34 cellular contexts compared by ENCODE assay signal in genomic region chr1:58157281-58157680, GRCh38.
DNase-seq lines count a peak whose midpoint lies in the region; ATAC-seq, FAIRE-seq and TF ChIP-seq lines count a peak whose summit lies in the region.
"Had no signal": no experiment of that assay in that cellular context is flagged by ENCODE, and none has a peak within 500 bp of the region (broad histone marks: within the 10 kb centered on the region; RNA-seq: fewer than 3 reads in every experiment).

No MANE protein-coding gene starts in this region.

- H3K36me3 Mint-ChIP-seq in natural killer cell treated with Interleukin-12 subunit alpha and Interleukin-12 subunit beta and Interleukin-15 and Interleukin-18, amount 100 ng/mL, for 72 hours = no peaks in the 10 kb centered on the region
- no peaks in the 10 kb centered on the region for H3K36me3 Mint-ChIP-seq in type B pancreatic cell
- H3K36me3 Mint-ChIP-seq: activated naive CD4-positive, alpha-beta T cell treated with anti-CD3 and anti-CD28 coated beads, Interleukin-2, amount 10 ng/mL, durations not matched to agents 7 days and 5 days; IgD-negative memory B cell had no signal

- no peak for TF ChIP-seq RAD21 in GM12878 (IDR thresholded peaks at IDR 0.05; ENCODE audit: insufficient read depth, low read depth, low read length)

- H3K27me3 ChIP-seq in left ventricle myocardium inferior (ENCODE audit: low read depth) = no peaks in the 10 kb centered on the region
- no peaks in the 10 kb centered on the region for H3K27me3 ChIP-seq in right atrium auricular region
- no peaks in the 10 kb centered on the region; a peak in 1 of 4 replicates for H3K27me3 ChIP-seq in GM12878 (replicated peaks in 1 of 2; ENCODE audit: control insufficient read depth in 2 of 2, insufficient read depth in 2 of 2, low read length in 1 of 2)
- H3K27me3 ChIP-seq: adrenal gland, BE2C, stomach, vagina had no signal

- H4K20me1 ChIP-seq in GM12878 (ENCODE audit: control insufficient read depth, insufficient read depth) = no peaks in the 10 kb centered on the region

- H3K9ac ChIP-seq in GM12878 (ENCODE audit: control insufficient read depth, insufficient read depth, low read length) = no peak overlapping the region
- H3K9ac ChIP-seq: GM23248 had no signal

- peaks cover 34% of the 10 kb centered on the region for H3K4me1 ChIP-seq in left ventricle myocardium inferior
- no peaks in the 10 kb centered on the region for H3K4me1 ChIP-seq in right atrium auricular region
- H3K4me1 ChIP-seq in GM12878 (ENCODE audit: control insufficient read depth, insufficient read depth, low read length) = peaks cover 3% of the 10 kb centered on the region; the same call in 1 of the 2 replicates
- H3K4me1 ChIP-seq: adrenal gland, BE2C, stomach, vagina had no signal

- H3K4me3 Mint-ChIP-seq in natural killer cell treated with Interleukin-12 subunit alpha and Interleukin-12 subunit beta and Interleukin-15 and Interleukin-18, amount 100 ng/mL, for 72 hours = no peak overlapping the region
- no peak overlapping the region for H3K4me3 Mint-ChIP-seq in type B pancreatic cell
- H3K4me3 Mint-ChIP-seq: activated CD4-positive, alpha-beta memory T cell treated with anti-CD3 and anti-CD28 coated beads, Interleukin-2, amount 10 ng/mL, durations not matched to agents 7 days and 5 days; activated naive CD4-positive, alpha-beta T cell treated with anti-CD3 and anti-CD28 coated beads, Interleukin-2, amount 10 ng/mL, durations not matched to agents 7 days and 5 days; activated T-helper 1 cell treated with anti-CD3 and anti-CD28 coated beads, Interleukin-12 subunit alpha, Interleukin-12 subunit beta, Interleukin-2, Interleukin-4 antibody, amounts not matched to agents 30 ng/mL and 10 ng/mL and 1 ng/mL, durations not matched to agents 14 hours and 24 hours and 36 hours; IgD-negative memory B cell; T-helper 2 cell treated with Interferon-gamma antibody and Interleukin-4, amounts not matched to agents 5 μg/mL and 100 μg/mL, for 36 hours had no signal

- TF ChIP-seq POLR2A in GM12878 (IDR thresholded peaks at IDR 0.05; ENCODE audit: low read depth, low read length) = no peak

- TF ChIP-seq CTCF in left ventricle myocardium inferior (IDR thresholded peaks at IDR 0.05; ENCODE audit: borderline replicate concordance) (no peak), right atrium auricular region (IDR thresholded peaks at IDR 0.05) (no peak), GM12878 (IDR thresholded peaks at IDR 0.05 in 2 of 3, conservative IDR thresholded peaks at IDR 0.05 in 1 of 3; ENCODE audit: control insufficient read depth in 2 of 3, extremely low read depth in 1 of 3, insufficient read depth in 1 of 3, low read depth in 3 of 3, low read length in 3 of 3) (no peak), type B pancreatic cell (conservative IDR thresholded peaks at IDR 0.05) (no peak)

- H3K4me2 ChIP-seq in GM12878 (ENCODE audit: control insufficient read depth, insufficient read depth) = no peak overlapping the region

- intact Hi-C loops in left ventricle myocardium inferior (cut with micrococcal nuclease) = no loop called here
- intact Hi-C loops in GM12878 (cut with micrococcal nuclease; ENCODE audit: unreplicated experiment) = no loop called here

- no peak overlapping the region for H2AFZ ChIP-seq in GM12878 (ENCODE audit: control insufficient read depth, low read depth, low read length)
- H2AFZ ChIP-seq: GM23248 had no signal

- RAD21 ChIA-PET in GM12878 (lab: Charles Lee; ENCODE audit: unreplicated experiment) = interaction anchor here (1.0 to 11.6 kb wide), 9 partner anchors 10 to 140 kb away, joined by 3 to 202 read pairs (median 4); no protein-coding TSS in a partner anchor

- 11% methylated on average over 4 of the region's 4 CpGs for WGBS in GM12878 (ENCODE audit: insufficient coverage, insufficient replicate concordance, low lambda C conversion rate, missing lambda C conversion rate)

- H3K4me1 Mint-ChIP-seq in natural killer cell treated with Interleukin-12 subunit alpha and Interleukin-12 subunit beta and Interleukin-15 and Interleukin-18, amount 100 ng/mL, for 72 hours (ENCODE audit: low read depth in 2 of 2) = no peaks in the 10 kb centered on the region
- no peaks in the 10 kb centered on the region for H3K4me1 Mint-ChIP-seq in type B pancreatic cell (ENCODE audit: unreplicated experiment)
- H3K4me1 Mint-ChIP-seq: activated CD4-positive, alpha-beta memory T cell treated with anti-CD3 and anti-CD28 coated beads, Interleukin-2, amount 10 ng/mL, durations not matched to agents 7 days and 5 days; activated naive CD4-positive, alpha-beta T cell treated with anti-CD3 and anti-CD28 coated beads, Interleukin-2, amount 10 ng/mL, durations not matched to agents 7 days and 5 days; IgD-negative memory B cell had no signal

- POLR2A ChIA-PET in GM12878 (lab: Charles Lee) = interaction anchor here (0.9 to 6.5 kb wide), 5 partner anchors 31 to 81 kb away, joined by 3 to 64 read pairs (median 4); no protein-coding TSS in a partner anchor

- H3K9me3 ChIP-seq in left ventricle myocardium inferior (replicated peaks) (no peaks in the 10 kb centered on the region), right atrium auricular region (no peaks in the 10 kb centered on the region), GM12878 (replicated peaks; ENCODE audit: control insufficient read depth, insufficient read depth, low read length) (no peaks in the 10 kb centered on the region)
- H3K9me3 ChIP-seq: adrenal gland, BE2C, stomach, vagina had no signal

- H3K9me3 Mint-ChIP-seq in natural killer cell treated with Interleukin-12 subunit alpha and Interleukin-12 subunit beta and Interleukin-15 and Interleukin-18, amount 100 ng/mL, for 72 hours = no peaks in the 10 kb centered on the region
- H3K9me3 Mint-ChIP-seq in type B pancreatic cell = no peaks in the 10 kb centered on the region
- H3K9me3 Mint-ChIP-seq: activated CD4-positive, alpha-beta memory T cell treated with anti-CD3 and anti-CD28 coated beads, Interleukin-2, amount 10 ng/mL, durations not matched to agents 7 days and 5 days; activated naive CD4-positive, alpha-beta T cell treated with anti-CD3 and anti-CD28 coated beads, Interleukin-2, amount 10 ng/mL, durations not matched to agents 7 days and 5 days; activated T-helper 1 cell treated with anti-CD3 and anti-CD28 coated beads, Interleukin-12 subunit alpha, Interleukin-12 subunit beta, Interleukin-2, Interleukin-4 antibody, amounts not matched to agents 30 ng/mL and 10 ng/mL and 1 ng/mL, durations not matched to agents 14 hours and 24 hours and 36 hours; IgD-negative memory B cell; T-helper 2 cell treated with Interferon-gamma antibody and Interleukin-4, amounts not matched to agents 5 μg/mL and 100 μg/mL, for 36 hours had no signal

- in situ Hi-C loops in GM12878 (cut with MboI) = no loop called here

- CTCF ChIA-PET in GM12878 (lab: Yijun Ruan, JAX) = interaction anchor here (1.2 to 13.7 kb wide), 13 partner anchors 9 to 191 kb away, joined by 3 to 164 read pairs (median 8); no protein-coding TSS in a partner anchor

- ATAC-seq in GM12878 (peak; percentile 12; the same call in 1 of the 3 replicates), HG03108 (IDR thresholded peaks at IDR 0.05; ENCODE audit: unreplicated experiment) (no peak)
- no peak for ATAC-seq in natural killer cell treated with Interleukin-12 subunit alpha and Interleukin-12 subunit beta and Interleukin-15 and Interleukin-18, amount 100 ng/mL, for 72 hours
- ATAC-seq: esophagus mucosa, left ventricle myocardium superior, sciatic nerve had no signal

- peaks cover 2 to 7% of the 10 kb centered on the region in 2 donors for H3K27me3 Mint-ChIP-seq in natural killer cell treated with Interleukin-12 subunit alpha and Interleukin-12 subunit beta and Interleukin-15 and Interleukin-18, amount 100 ng/mL, for 72 hours
- peaks cover 6% of the 10 kb centered on the region for H3K27me3 Mint-ChIP-seq in type B pancreatic cell
- H3K27me3 Mint-ChIP-seq: activated CD4-positive, alpha-beta memory T cell treated with anti-CD3 and anti-CD28 coated beads, Interleukin-2, amount 10 ng/mL, durations not matched to agents 7 days and 5 days; activated naive CD4-positive, alpha-beta T cell treated with anti-CD3 and anti-CD28 coated beads, Interleukin-2, amount 10 ng/mL, durations not matched to agents 7 days and 5 days had no signal

- FAIRE-seq in GM12878 (lab: Jason Lieb, UNC) = no peak
- FAIRE-seq: keratinocyte had no signal

- SMC1A ChIA-PET in GM12878 (lab: Charles Lee; ENCODE audit: uncharacterized antibody, unreplicated experiment) = interaction anchor here (0.8 to 17.8 kb wide), 17 partner anchors 10 to 141 kb away, joined by 3 to 258 read pairs (median 8); no protein-coding TSS in a partner anchor

- H3K36me3 ChIP-seq in left ventricle myocardium inferior (no peaks in the 10 kb centered on the region), right atrium auricular region (no peaks in the 10 kb centered on the region), GM12878 (ENCODE audit: control insufficient read depth in 2 of 2, insufficient read depth in 2 of 2, low read length in 1 of 2) (no peaks in the 10 kb centered on the region)
- H3K36me3 ChIP-seq: adrenal gland, BE2C, stomach, vagina had no signal

- no peak for DNase-seq in left ventricle myocardium inferior
- DNase-seq in right atrium auricular region (ENCODE audit: low spot score) = no peak
- DNase-seq in NCI-H2081 (lab: John Stamatoyannopoulos, UW) = peak; percentile 30 to 75
- DNase-seq in GM12878 (ENCODE audit: low read depth, low spot score) = no peak
- DNase-seq in natural killer cell treated with Interleukin-12 subunit alpha and Interleukin-12 subunit beta and Interleukin-15 and Interleukin-18, amount 100 ng/mL, for 72 hours (ENCODE audit: low spot score) = no peak
- DNase-seq in type B pancreatic cell (ENCODE audit: extremely low spot score, unreplicated experiment) = no peak
- DNase-seq in foreskin melanocyte = no peak
- DNase-seq: ACHN; activated CD4-positive, alpha-beta memory T cell treated with anti-CD3 and anti-CD28 coated beads, Interleukin-2, amount 10 ng/mL, durations not matched to agents 7 days and 5 days; activated CD8-positive, alpha-beta memory T cell treated with anti-CD3 and anti-CD28 coated beads, Interleukin-2, amount 50 U/mL, for 48 hours; activated naive CD4-positive, alpha-beta T cell treated with anti-CD3 and anti-CD28 coated beads, Interleukin-2, amount 10 ng/mL, durations not matched to agents 7 days and 5 days; adrenal gland; BE2C; central memory CD4-positive, alpha-beta T cell; cortex of kidney; DMS79 treated with DMSO at 0.1 percent for 48 hours; GF-D8; GM23248; head of caudate nucleus; left ventricle myocardium superior; NCI-H1105 treated with DMSO at 0.1 percent for 48 hours; NCI-H510A; stimulated activated CD4-positive, alpha-beta T cell treated with anti-CD3 and anti-CD28 coated beads, Interleukin-12 subunit alpha, Interleukin-12 subunit beta, amount 100 ng/mL, for 4 hours; stimulated activated CD4-positive, alpha-beta T cell treated with anti-CD3 and anti-CD28 coated beads, Interleukin-2, amount 100 ng/mL, for 48 hours; stomach had no signal

- H3K79me2 ChIP-seq in GM12878 (ENCODE audit: control insufficient read depth, insufficient read depth, low read length) = no peaks in the 10 kb centered on the region

- H3K27ac Mint-ChIP-seq in natural killer cell treated with Interleukin-12 subunit alpha and Interleukin-12 subunit beta and Interleukin-15 and Interleukin-18, amount 100 ng/mL, for 72 hours = no peak overlapping the region
- no peak overlapping the region for H3K27ac Mint-ChIP-seq in type B pancreatic cell
- H3K27ac Mint-ChIP-seq: activated CD4-positive, alpha-beta memory T cell treated with anti-CD3 and anti-CD28 coated beads, Interleukin-2, amount 10 ng/mL, durations not matched to agents 7 days and 5 days; activated naive CD4-positive, alpha-beta T cell treated with anti-CD3 and anti-CD28 coated beads, Interleukin-2, amount 10 ng/mL, durations not matched to agents 7 days and 5 days; activated T-helper 1 cell treated with anti-CD3 and anti-CD28 coated beads, Interleukin-12 subunit alpha, Interleukin-12 subunit beta, Interleukin-2, Interleukin-4 antibody, amounts not matched to agents 30 ng/mL and 10 ng/mL and 1 ng/mL, durations not matched to agents 14 hours and 24 hours and 36 hours; IgD-negative memory B cell; progenitor cell of endocrine pancreas; T-helper 2 cell treated with Interferon-gamma antibody and Interleukin-4, amounts not matched to agents 5 μg/mL and 100 μg/mL, for 36 hours had no signal

- H3K4me3 ChIP-seq in left ventricle myocardium inferior (no peak overlapping the region), right atrium auricular region (no peak overlapping the region), GM12878 (no peak overlapping the region)
- H3K4me3 ChIP-seq: adrenal gland, GM23248, stomach, vagina had no signal

- TF ChIP-seq EP300 in GM12878 (IDR thresholded peaks at IDR 0.05; ENCODE audit: borderline replicate concordance in 1 of 2, control insufficient read depth in 1 of 2, low read depth in 2 of 2, low read length in 2 of 2) = no peak

- H3K27ac ChIP-seq in left ventricle myocardium inferior (replicated peaks) (peak overlapping the region; percentile 70), right atrium auricular region (no peak overlapping the region), GM12878 (ENCODE audit: control insufficient read depth, insufficient read depth) (no peak overlapping the region)
- H3K27ac ChIP-seq: adrenal gland, GM23248, stomach, vagina had no signal

- BruUV-seq in GM12878 (replicated peaks; lab: Mats Ljungman, UMichigan) = no TSS peak

Comparison
In these comparisons a context has a peak if more than half of its experiments do, and no peak if none do; other contexts are left out.
1. DNase-seq: peak in NCI-H2081 (2 of 2); none in left ventricle myocardium inferior (single experiment), right atrium auricular region (single experiment), GM12878 (single experiment), natural killer cell treated with Interleukin-12 subunit alpha and Interleukin-12 subunit beta and Interleukin-15 and Interleukin-18, amount 100 ng/mL, for 72 hours (single experiment), type B pancreatic cell (single experiment) and foreskin melanocyte (single experiment).